ENCODE assay signal across 8 cellular contexts in genomic region chr17:78840780-78841611, GRCh38. TPM values are rescaled to one million over a fixed set of nuclear protein-coding genes. Genes with fewer than 3 reads are reported as not detected.
DNase-seq lines count a peak whose midpoint lies in the region; ATAC-seq and TF ChIP-seq lines count a peak whose summit lies in the region.

USP36 (minus strand) TSS chr17:78840814; CDS start chr17:78836363, 4,451 bp downstream.

- no peak for TF ChIP-seq CTCF in SU-DHL-6 (IDR thresholded peaks at IDR 0.05; ENCODE audit: insufficient read depth, low read length, poor library complexity, severe bottlenecking)
- TF ChIP-seq CTCF in ovary (IDR thresholded peaks at IDR 0.05) = peak in 2 of 3 donors; percentile 18 to 34
- TF ChIP-seq CTCF in thyroid gland (IDR thresholded peaks at IDR 0.05) = peak in 2 of 6 experiments; percentile 22 to 68

- peak within 1 kb of the TSS; percentile 97 for H3K9ac ChIP-seq in SU-DHL-6 (ENCODE audit: low read length)

- H4K20me1 ChIP-seq in SU-DHL-6 (ENCODE audit: low read depth, low read length) = no peaks in the 10 kb centered on the region; the same call in 1 of the 2 replicates

- H3F3A ChIP-seq in SU-DHL-6 (ENCODE audit: insufficient read depth) = no peaks in the 10 kb centered on the region

- no peaks in the 10 kb centered on the region for H3K9me3 Mint-ChIP-seq in activated naive CD8-positive, alpha-beta T cell treated with anti-CD3 and anti-CD28 coated beads, Interleukin-2, amount 10 ng/mL, durations not matched to agents 7 days and 5 days

- H3K36me3 ChIP-seq in SU-DHL-6 (ENCODE audit: low read length) = peaks cover 5% of the 10 kb centered on the region; the same call in 1 of the 2 replicates
- no peaks in the 10 kb centered on the region for H3K36me3 ChIP-seq in ovary
- H3K36me3 ChIP-seq in thyroid gland = peaks cover 15 to 16% of the 10 kb centered on the region in 2 donors

- peak within 1 kb of the TSS; percentile 72 for H2AFZ ChIP-seq in SU-DHL-6 (ENCODE audit: low read depth, low read length, severe bottlenecking)

- DNase-seq in NCI-H128 (lab: John Stamatoyannopoulos, UW; ENCODE audit: unreplicated experiment) (peak; percentile 95), head of caudate nucleus (peak; percentile 99 to 100 (median 100)), ovary (peak; percentile 100), thyroid gland (peak; percentile 99)
- peak; percentile 99 for DNase-seq in activated naive CD8-positive, alpha-beta T cell treated with anti-CD3 and anti-CD28 coated beads, Interleukin-2, amount 10 ng/mL, durations not matched to agents 7 days and 5 days

- H3K27me3 ChIP-seq in SU-DHL-6 (ENCODE audit: low read length) = no peaks in the 10 kb centered on the region
- no peaks in the 10 kb centered on the region for H3K27me3 ChIP-seq in ovary
- H3K27me3 ChIP-seq in thyroid gland = no peaks in the 10 kb centered on the region

- 0% methylated on average over 68 to 74 of the region's 74 CpGs for WGBS in ovary, 3 donors
- 0% methylated on average over 6 to 22 of the region's 74 CpGs for WGBS in thyroid gland, 2 donors

- peaks cover 44% of the 10 kb centered on the region for H3K79me2 ChIP-seq in SU-DHL-6 (ENCODE audit: insufficient read depth, low read length)

- no peaks in the 10 kb centered on the region for H3K27me3 Mint-ChIP-seq in activated naive CD8-positive, alpha-beta T cell treated with anti-CD3 and anti-CD28 coated beads, Interleukin-2, amount 10 ng/mL, durations not matched to agents 7 days and 5 days

- peaks cover 6% of the 10 kb centered on the region for H3K4me1 ChIP-seq in ovary (ENCODE audit: insufficient read depth)
- H3K4me1 ChIP-seq in thyroid gland = peaks cover 19% of the 10 kb centered on the region in 2 donors

- H3K27ac ChIP-seq in SU-DHL-6 (ENCODE audit: low read depth, low read length) (peak within 1 kb of the TSS; percentile 75), ovary (peak within 1 kb of the TSS; percentile 96 to 97), thyroid gland (peak within 1 kb of the TSS; percentile 95 to 100 (median 98))

- H3K9me2 ChIP-seq in SU-DHL-6 (replicated peaks; ENCODE audit: insufficient read depth, low read length) = no peaks in the 10 kb centered on the region

- H3K27ac Mint-ChIP-seq in activated naive CD8-positive, alpha-beta T cell treated with anti-CD3 and anti-CD28 coated beads, Interleukin-2, amount 10 ng/mL, durations not matched to agents 7 days and 5 days = peak within 1 kb of the TSS; percentile 96

- peaks cover 11% of the 10 kb centered on the region for H3K36me3 Mint-ChIP-seq in activated naive CD8-positive, alpha-beta T cell treated with anti-CD3 and anti-CD28 coated beads, Interleukin-2, amount 10 ng/mL, durations not matched to agents 7 days and 5 days

- POLR2A ChIA-PET in activated naive CD8-positive, alpha-beta T cell treated with anti-CD3 and anti-CD28 coated beads, Interleukin-2, amount 10 ng/mL, durations not matched to agents 7 days and 5 days (lab: Charles Lee) = interaction anchor here (0.5 to 2.1 kb wide), 12 partner anchors 10 to 312 kb away, joined by 3 to 16 read pairs (median 4); no protein-coding TSS in a partner anchor

- peak; percentile 97 for TF ChIP-seq EP300 in ovary (IDR thresholded peaks at IDR 0.05)

- H3K4me3 ChIP-seq in SU-DHL-6 (ENCODE audit: insufficient read depth, low read length, poor library complexity, severe bottlenecking) = peak within 1 kb of the TSS; percentile 95
- H3K4me3 ChIP-seq in ovary = peak within 1 kb of the TSS; percentile 92
- H3K4me3 ChIP-seq in thyroid gland (replicated peaks in 1 of 3) = peak within 1 kb of the TSS; percentile 78 to 91 (median 84)

- peak within 1 kb of the TSS; percentile 92 for H3K4me3 Mint-ChIP-seq in activated naive CD8-positive, alpha-beta T cell treated with anti-CD3 and anti-CD28 coated beads, Interleukin-2, amount 10 ng/mL, durations not matched to agents 7 days and 5 days

- H3K9me3 ChIP-seq in SU-DHL-6 (ENCODE audit: insufficient read depth, low read length) (no peaks in the 10 kb centered on the region), ovary (no peaks in the 10 kb centered on the region), thyroid gland (no peaks in the 10 kb centered on the region)

- peak; percentile 90 for ATAC-seq in HG02678 (IDR thresholded peaks at IDR 0.05; ENCODE audit: unreplicated experiment)
- peak; percentile 88 for ATAC-seq in activated naive CD8-positive, alpha-beta T cell treated with anti-CD3 and anti-CD28 coated beads, Interleukin-2, amount 10 ng/mL, durations not matched to agents 7 days and 5 days (ENCODE audit: low read depth)

- peak within 1 kb of the TSS; percentile 75 for H3K4me2 ChIP-seq in SU-DHL-6 (ENCODE audit: low read depth, low read length, poor library complexity, severe bottlenecking)

- H3K4me1 Mint-ChIP-seq in activated naive CD8-positive, alpha-beta T cell treated with anti-CD3 and anti-CD28 coated beads, Interleukin-2, amount 10 ng/mL, durations not matched to agents 7 days and 5 days = peaks cover 38% of the 10 kb centered on the region

- TF ChIP-seq POLR2A in GM10847 (IDR thresholded peaks at IDR 0.05; ENCODE audit: extremely low read depth, insufficient read length) = peak; percentile 83
- TF ChIP-seq POLR2A in ovary (IDR thresholded peaks at IDR 0.05) = peak; percentile 98
- peak; percentile 68 to 97 for TF ChIP-seq POLR2A in thyroid gland (IDR thresholded peaks at IDR 0.05)

- intact Hi-C loops in head of caudate nucleus (cut with DNase I) = no loop called here
- intact Hi-C loops in ovary (cut with DNase I) = no loop called here
- intact Hi-C loops in thyroid gland (cut with DNase I) = no loop called here

RNA-seq across cellular contexts. Expression of gene USP36, which starts in this region (rescaled TPM):
- total RNA-seq in activated naive CD8-positive, alpha-beta T cell treated with anti-CD3 and anti-CD28 coated beads, Interleukin-2, amount 10 ng/mL, durations not matched to agents 7 days and 5 days = 10 to 100 TPM; 87.8 to 94.3 TPM
- 100 to 1,000 TPM in 2 of 7 donors, 10 to 100 TPM in 5; 56.0 to 127 (median 69.2) TPM for total RNA-seq in ovary
- polyA plus RNA-seq in ovary = 10 to 100 TPM; 38.7 to 59.1 TPM
- total RNA-seq in thyroid gland = 10 to 100 TPM; 33.9 to 61.5 (median 46.6) TPM

Comparison
In these comparisons a context has a peak if more than half of its experiments do, and no peak if none do; other contexts are left out.
1. Peak in every context shown above with its lines: DNase-seq, ATAC-seq, H3K4me3 ChIP-seq and H3K27ac ChIP-seq.